In genomic region chr17:35764123-35764991, GRCh38 we compare ENCODE assay signal across 8 cellular contexts. TPM values are rescaled to one million over a fixed set of nuclear protein-coding genes. Genes with fewer than 3 reads are reported as not detected.
DNase-seq lines count a peak whose midpoint lies in the region; ATAC-seq, FAIRE-seq and TF ChIP-seq lines count a peak whose summit lies in the region.

No MANE protein-coding gene starts in this region.

- TF ChIP-seq RAD21 in HepG2 (CRISPR knock-in tag; IDR thresholded peaks at IDR 0.05): peak; percentile 98

- no peak overlapping the region for H2AFZ ChIP-seq in HepG2 (ENCODE audit: low read length)

- POLR2A ChIA-PET in activated CD4-positive, alpha-beta T cell treated with anti-CD3 and anti-CD28 coated beads, Interleukin-2, amount 10 ng/mL, durations not matched to agents 7 days and 5 days (lab: Charles Lee): interaction anchor here (2.1 kb wide), 1 partner anchor 44 kb away, joined by 21 read pairs; the partner anchor contains the start of gene TAF15
- POLR2A ChIA-PET in HepG2 (lab: Yijun Ruan, JAX): interaction anchor here (0.8 to 4.5 kb wide), 4 partner anchors 11 to 186 kb away, joined by 4 to 60 read pairs (median 5); partner anchors contain the start of genes GAS2L2, PEX12, RASL10B and TAF15

- peak; percentile 97 for TF ChIP-seq CTCF in coronary artery (IDR thresholded peaks at IDR 0.05)
- peak; percentile 97 for TF ChIP-seq CTCF in HepG2 (CRISPR knock-in tag; IDR thresholded peaks at IDR 0.05)

- CTCF ChIA-PET in activated CD4-positive, alpha-beta T cell treated with anti-CD3 and anti-CD28 coated beads, Interleukin-2, amount 10 ng/mL, durations not matched to agents 7 days and 5 days (lab: Charles Lee): interaction anchor here (0.6 to 3.2 kb wide), 31 partner anchors 8 to 626 kb away, joined by 3 to 44 read pairs (median 4); partner anchors contain the start of genes MMP28, RASL10B and TAF15
- CTCF ChIA-PET in HepG2 (lab: Yijun Ruan, JAX; ENCODE audit: low intra/inter-chr PET ratio, low total read pairs): interaction anchor here (1.0 to 3.0 kb wide), 4 partner anchors 17 to 152 kb away, joined by 3 to 50 read pairs (median 16); partner anchors contain the start of gene TAF15

- H3K9me3 ChIP-seq in HepG2 (ENCODE audit: low read length): no peaks in the 10 kb centered on the region

- no peaks in the 10 kb centered on the region for H3K9me3 Mint-ChIP-seq in activated CD4-positive, alpha-beta T cell treated with anti-CD3 and anti-CD28 coated beads, Interleukin-2, amount 10 ng/mL, durations not matched to agents 7 days and 5 days

- H3K79me2 ChIP-seq in HepG2 (ENCODE audit: insufficient read depth, low read length): no peaks in the 10 kb centered on the region

- no peaks in the 10 kb centered on the region for H4K20me1 ChIP-seq in HepG2 (ENCODE audit: insufficient read depth, low read length)

- H3K27me3 ChIP-seq in HepG2 (ENCODE audit: control insufficient read depth in 1 of 2, insufficient read depth in 2 of 2, low read length in 2 of 2): peaks cover 3 to 33% of the 10 kb centered on the region in 2 experiments; a peak in 3 of 5 replicates

- TF ChIP-seq EP300 in HepG2 (IDR thresholded peaks at IDR 0.05; ENCODE audit: low read depth in 2 of 2, low read length in 2 of 2) (no peak), HepG2 (CRISPR knock-in tag; IDR thresholded peaks at IDR 0.05; ENCODE audit: borderline replicate concordance) (no peak)

- H3K4me1 Mint-ChIP-seq in activated CD4-positive, alpha-beta T cell treated with anti-CD3 and anti-CD28 coated beads, Interleukin-2, amount 10 ng/mL, durations not matched to agents 7 days and 5 days: peaks cover 11% of the 10 kb centered on the region

- DNase-seq in Ammon's horn (ENCODE audit: low spot score) (peak; percentile 87), GM19240 (ENCODE audit: insufficient read length, low spot score) (peak; percentile 97), NCI-H524 (lab: John Stamatoyannopoulos, UW) (peak; percentile 76 to 85), coronary artery (ENCODE audit: low spot score) (peak; percentile 85), HepG2 (ENCODE audit: low spot score) (peak; percentile 78)
- DNase-seq in activated CD4-positive, alpha-beta T cell treated with anti-CD3 and anti-CD28 coated beads, Interleukin-2, amount 10 ng/mL, durations not matched to agents 7 days and 5 days: peak; percentile 82
- peak; percentile 78 for DNase-seq in stimulated activated CD4-positive, alpha-beta T cell treated with anti-CD3 and anti-CD28 coated beads, Interleukin-2, amount 100 ng/mL, for 4 hours (ENCODE audit: low read depth)

- peak overlapping the region; percentile 74 for H3K27ac Mint-ChIP-seq in activated CD4-positive, alpha-beta T cell treated with anti-CD3 and anti-CD28 coated beads, Interleukin-2, amount 10 ng/mL, durations not matched to agents 7 days and 5 days

- peak overlapping the region; percentile 34; the same call in 1 of the 2 replicates for H3K9ac ChIP-seq in HepG2 (ENCODE audit: insufficient read depth, low read depth, low read length)

- H3K27ac ChIP-seq in coronary artery (peak overlapping the region; percentile 32 to 57), HepG2 (ENCODE audit: extremely low read length, insufficient read depth, low read length) (no peak overlapping the region)

- intact Hi-C loops in HepG2 (cut with micrococcal nuclease; ENCODE audit: unreplicated experiment): loop anchor here (1.0 kb wide), 2 partner anchors 40 to 45 kb away; partner anchors contain the start of gene TAF15

- TF ChIP-seq POLR2A in HepG2 (IDR thresholded peaks at IDR 0.05; ENCODE audit: insufficient read depth in 1 of 2, low read depth in 2 of 2, low read length in 2 of 2): no peak

- ATAC-seq in HG03460 (IDR thresholded peaks at IDR 0.05; ENCODE audit: unreplicated experiment): peak; percentile 74
- ATAC-seq in HepG2: peak; percentile 93

- FAIRE-seq in HepG2 (lab: Jason Lieb, UNC): no peak

- no peaks in the 10 kb centered on the region for H3K27me3 Mint-ChIP-seq in activated CD4-positive, alpha-beta T cell treated with anti-CD3 and anti-CD28 coated beads, Interleukin-2, amount 10 ng/mL, durations not matched to agents 7 days and 5 days

- peaks cover 28% of the 10 kb centered on the region for H3K4me1 ChIP-seq in HepG2 (ENCODE audit: insufficient read depth, low read length)

- no peaks in the 10 kb centered on the region for H3K36me3 Mint-ChIP-seq in activated CD4-positive, alpha-beta T cell treated with anti-CD3 and anti-CD28 coated beads, Interleukin-2, amount 10 ng/mL, durations not matched to agents 7 days and 5 days (ENCODE audit: low read depth)

- in situ Hi-C loops in HepG2 (cut with HindIII; ENCODE audit: extremely low pct_ligation_motif_present, low pct_unique_long_range_greater_than_20kb): loop anchor here (5.0 kb wide), 1 partner anchor 43 kb away; the partner anchor contains the start of gene TAF15

- peak overlapping the region; percentile 86 for H3K4me2 ChIP-seq in HepG2 (ENCODE audit: low read depth, low read length)

- no peaks in the 10 kb centered on the region for H3K36me3 ChIP-seq in HepG2 (replicated peaks in 1 of 2; ENCODE audit: control insufficient read depth in 1 of 2, insufficient read depth in 2 of 2, low read length in 2 of 2)

- no TSS peak for BruUV-seq in HepG2 (replicated peaks; lab: Mats Ljungman, UMichigan)

- peak overlapping the region; percentile 78 for H3K4me3 Mint-ChIP-seq in activated CD4-positive, alpha-beta T cell treated with anti-CD3 and anti-CD28 coated beads, Interleukin-2, amount 10 ng/mL, durations not matched to agents 7 days and 5 days

- H3K4me3 ChIP-seq in coronary artery: peak overlapping the region; percentile 71
- peak overlapping the region; percentile 26 to 76 (median 52); a peak in 5 of 6 replicates for H3K4me3 ChIP-seq in HepG2 (replicated peaks in 1 of 3; ENCODE audit: insufficient read depth in 1 of 3, low read depth in 2 of 3, low read length in 3 of 3)

- 6% methylated on average over 25 of the region's 75 CpGs for WGBS in HepG2 (ENCODE audit: low lambda C conversion rate)

RNA-seq across cellular contexts. Expression of gene C17orf50, which starts 3.7 kb away (rescaled TPM):
- total RNA-seq in activated CD4-positive, alpha-beta T cell treated with anti-CD3 and anti-CD28 coated beads, Interleukin-2, amount 10 ng/mL, durations not matched to agents 7 days and 5 days: not detected
- not detected in 2 replicates for total RNA-seq in HepG2 (2016; rRNA removed; fragmentation: Illumina TruSeq; extraction: Trizol)
- not detected in 2 replicates for total RNA-seq in HepG2 (2016; cell fraction: cytosol; rRNA removed; fragmentation: Illumina TruSeq; extraction: Trizol; ENCODE audit: low read depth)
- not detected in 2 replicates for total RNA-seq in HepG2 (2016; cell fraction: insoluble cytoplasmic fraction; rRNA removed; fragmentation: Illumina TruSeq; extraction: Trizol)
- total RNA-seq in HepG2 (2016; cell fraction: membrane; rRNA removed; fragmentation: Illumina TruSeq; extraction: Trizol): not detected in 2 replicates
- not detected in 2 replicates for total RNA-seq in HepG2 (2016; cell fraction: nucleus; rRNA removed; fragmentation: Illumina TruSeq; extraction: Trizol)
- not detected in 2 replicates for polyA plus RNA-seq in HepG2 (2011; rRNA removed)
- not detected in 2 replicates for polyA plus RNA-seq in HepG2 (2011; cell fraction: cytosol; rRNA removed)
- polyA plus RNA-seq in HepG2 (2011; cell fraction: nucleus; rRNA removed): not detected in 2 replicates
- not detected in 2 replicates for polyA plus RNA-seq in HepG2 (2012)
- not detected in 2 replicates for polyA plus RNA-seq in HepG2 (2016; cell fraction: cytosol; fragmentation: Illumina TruSeq; extraction: Trizol; ENCODE audit: low read depth)
- polyA plus RNA-seq in HepG2 (2016; cell fraction: insoluble cytoplasmic fraction; fragmentation: Illumina TruSeq; extraction: Trizol; ENCODE audit: low read depth): not detected in 2 replicates
- polyA plus RNA-seq in HepG2 (2016; cell fraction: membrane; fragmentation: Illumina TruSeq; extraction: Trizol; ENCODE audit: low read depth): not detected in 2 replicates
- not detected in 2 replicates for polyA plus RNA-seq in HepG2 (2016; cell fraction: nucleus; fragmentation: Illumina TruSeq; extraction: Trizol; ENCODE audit: insufficient read depth, low read depth)
- not detected in 2 replicates for polyA minus RNA-seq in HepG2 (2011; rRNA and poly(A)+ RNA removed; ENCODE audit: low replicate concordance)
- polyA minus RNA-seq in HepG2 (2011; cell fraction: cytosol; rRNA and poly(A)+ RNA removed): not detected in 2 replicates
- polyA minus RNA-seq in HepG2 (2011; cell fraction: nucleus; rRNA and poly(A)+ RNA removed): not detected in 2 replicates

RNA-seq across cellular contexts. Expression of gene GAS2L2, which starts 11.3 kb away (rescaled TPM):
- total RNA-seq in activated CD4-positive, alpha-beta T cell treated with anti-CD3 and anti-CD28 coated beads, Interleukin-2, amount 10 ng/mL, durations not matched to agents 7 days and 5 days: not detected
- total RNA-seq in HepG2 (2016; rRNA removed; fragmentation: Illumina TruSeq; extraction: Trizol): not detected in 2 replicates
- total RNA-seq in HepG2 (2016; cell fraction: cytosol; rRNA removed; fragmentation: Illumina TruSeq; extraction: Trizol; ENCODE audit: low read depth): not detected in 2 replicates
- total RNA-seq in HepG2 (2016; cell fraction: insoluble cytoplasmic fraction; rRNA removed; fragmentation: Illumina TruSeq; extraction: Trizol): not detected in 2 replicates
- not detected in 2 replicates for total RNA-seq in HepG2 (2016; cell fraction: membrane; rRNA removed; fragmentation: Illumina TruSeq; extraction: Trizol)
- total RNA-seq in HepG2 (2016; cell fraction: nucleus; rRNA removed; fragmentation: Illumina TruSeq; extraction: Trizol): not detected in 2 replicates
- not detected in 2 replicates for polyA plus RNA-seq in HepG2 (2011; rRNA removed)
- not detected in 2 replicates for polyA plus RNA-seq in HepG2 (2011; cell fraction: cytosol; rRNA removed)
- polyA plus RNA-seq in HepG2 (2011; cell fraction: nucleus; rRNA removed): not detected in 2 replicates
- not detected in 2 replicates for polyA plus RNA-seq in HepG2 (2012)
- polyA plus RNA-seq in HepG2 (2016; cell fraction: cytosol; fragmentation: Illumina TruSeq; extraction: Trizol; ENCODE audit: low read depth): not detected in 2 replicates
- not detected in 2 replicates for polyA plus RNA-seq in HepG2 (2016; cell fraction: insoluble cytoplasmic fraction; fragmentation: Illumina TruSeq; extraction: Trizol; ENCODE audit: low read depth)
- polyA plus RNA-seq in HepG2 (2016; cell fraction: membrane; fragmentation: Illumina TruSeq; extraction: Trizol; ENCODE audit: low read depth): not detected in 2 replicates
- not detected in 2 replicates for polyA plus RNA-seq in HepG2 (2016; cell fraction: nucleus; fragmentation: Illumina TruSeq; extraction: Trizol; ENCODE audit: insufficient read depth, low read depth)
- polyA minus RNA-seq in HepG2 (2011; rRNA and poly(A)+ RNA removed; ENCODE audit: low replicate concordance): 0.06 and 0.09 TPM in 2 replicates
- polyA minus RNA-seq in HepG2 (2011; cell fraction: cytosol; rRNA and poly(A)+ RNA removed): not detected in 2 replicates
- polyA minus RNA-seq in HepG2 (2011; cell fraction: nucleus; rRNA and poly(A)+ RNA removed): not detected in 2 replicates

RNA-seq across cellular contexts. Expression of gene MMP28, which starts 31.1 kb away (rescaled TPM):
- not detected for total RNA-seq in activated CD4-positive, alpha-beta T cell treated with anti-CD3 and anti-CD28 coated beads, Interleukin-2, amount 10 ng/mL, durations not matched to agents 7 days and 5 days
- not detected in 2 replicates for total RNA-seq in HepG2 (2016; rRNA removed; fragmentation: Illumina TruSeq; extraction: Trizol)
- total RNA-seq in HepG2 (2016; cell fraction: cytosol; rRNA removed; fragmentation: Illumina TruSeq; extraction: Trizol; ENCODE audit: low read depth): not detected in 2 replicates
- not detected in 2 replicates for total RNA-seq in HepG2 (2016; cell fraction: insoluble cytoplasmic fraction; rRNA removed; fragmentation: Illumina TruSeq; extraction: Trizol)
- total RNA-seq in HepG2 (2016; cell fraction: membrane; rRNA removed; fragmentation: Illumina TruSeq; extraction: Trizol): not detected in 2 replicates
- not detected in 2 replicates for total RNA-seq in HepG2 (2016; cell fraction: nucleus; rRNA removed; fragmentation: Illumina TruSeq; extraction: Trizol)
- not detected in 2 replicates for polyA plus RNA-seq in HepG2 (2011; rRNA removed)
- polyA plus RNA-seq in HepG2 (2011; cell fraction: cytosol; rRNA removed): not detected in 2 replicates
- polyA plus RNA-seq in HepG2 (2011; cell fraction: nucleus; rRNA removed): not detected in 2 replicates
- not detected in 2 replicates for polyA plus RNA-seq in HepG2 (2012)
- not detected in 2 replicates for polyA plus RNA-seq in HepG2 (2016; cell fraction: cytosol; fragmentation: Illumina TruSeq; extraction: Trizol; ENCODE audit: low read depth)
- polyA plus RNA-seq in HepG2 (2016; cell fraction: insoluble cytoplasmic fraction; fragmentation: Illumina TruSeq; extraction: Trizol; ENCODE audit: low read depth): not detected in 2 replicates
- polyA plus RNA-seq in HepG2 (2016; cell fraction: membrane; fragmentation: Illumina TruSeq; extraction: Trizol; ENCODE audit: low read depth): not detected in 2 replicates
- polyA plus RNA-seq in HepG2 (2016; cell fraction: nucleus; fragmentation: Illumina TruSeq; extraction: Trizol; ENCODE audit: insufficient read depth, low read depth): not detected in 2 replicates
- 11.8 TPM in 1 of 2 replicates, not detected in the other for polyA minus RNA-seq in HepG2 (2011; rRNA and poly(A)+ RNA removed; ENCODE audit: low replicate concordance)
- not detected in 2 replicates for polyA minus RNA-seq in HepG2 (2011; cell fraction: cytosol; rRNA and poly(A)+ RNA removed)
- polyA minus RNA-seq in HepG2 (2011; cell fraction: nucleus; rRNA and poly(A)+ RNA removed): not detected in 2 replicates

RNA-seq across cellular contexts. Expression of gene RASL10B, which starts 32.9 kb away (rescaled TPM):
- total RNA-seq in activated CD4-positive, alpha-beta T cell treated with anti-CD3 and anti-CD28 coated beads, Interleukin-2, amount 10 ng/mL, durations not matched to agents 7 days and 5 days: under 1 TPM; 0.15 to 0.37 TPM
- 11.0 TPM in 2 replicates for total RNA-seq in HepG2 (2016; rRNA removed; fragmentation: Illumina TruSeq; extraction: Trizol)
- total RNA-seq in HepG2 (2016; cell fraction: cytosol; rRNA removed; fragmentation: Illumina TruSeq; extraction: Trizol; ENCODE audit: low read depth): 6.7 and 7.7 TPM in 2 replicates
- total RNA-seq in HepG2 (2016; cell fraction: insoluble cytoplasmic fraction; rRNA removed; fragmentation: Illumina TruSeq; extraction: Trizol): 9.5 and 11.0 TPM in 2 replicates
- 22.4 and 23.7 TPM in 2 replicates for total RNA-seq in HepG2 (2016; cell fraction: membrane; rRNA removed; fragmentation: Illumina TruSeq; extraction: Trizol)
- total RNA-seq in HepG2 (2016; cell fraction: nucleus; rRNA removed; fragmentation: Illumina TruSeq; extraction: Trizol): 5.6 and 6.2 TPM in 2 replicates
- 7.5 and 8.8 TPM in 2 replicates for polyA plus RNA-seq in HepG2 (2011; rRNA removed)
- 5.6 and 9.6 TPM in 2 replicates for polyA plus RNA-seq in HepG2 (2011; cell fraction: cytosol; rRNA removed)
- 7.2 and 7.9 TPM in 2 replicates for polyA plus RNA-seq in HepG2 (2011; cell fraction: nucleus; rRNA removed)
- 7.8 and 8.4 TPM in 2 replicates for polyA plus RNA-seq in HepG2 (2012)
- 10.8 and 10.9 TPM in 2 replicates for polyA plus RNA-seq in HepG2 (2016; cell fraction: cytosol; fragmentation: Illumina TruSeq; extraction: Trizol; ENCODE audit: low read depth)
- 11.0 and 13.4 TPM in 2 replicates for polyA plus RNA-seq in HepG2 (2016; cell fraction: insoluble cytoplasmic fraction; fragmentation: Illumina TruSeq; extraction: Trizol; ENCODE audit: low read depth)
- 23.2 and 26.5 TPM in 2 replicates for polyA plus RNA-seq in HepG2 (2016; cell fraction: membrane; fragmentation: Illumina TruSeq; extraction: Trizol; ENCODE audit: low read depth)
- polyA plus RNA-seq in HepG2 (2016; cell fraction: nucleus; fragmentation: Illumina TruSeq; extraction: Trizol; ENCODE audit: insufficient read depth, low read depth): 9.0 and 10.2 TPM in 2 replicates
- polyA minus RNA-seq in HepG2 (2011; rRNA and poly(A)+ RNA removed; ENCODE audit: low replicate concordance): 31.4 TPM in 1 of 2 replicates, not detected in the other
- 7.5 and 10.6 TPM in 2 replicates for polyA minus RNA-seq in HepG2 (2011; cell fraction: cytosol; rRNA and poly(A)+ RNA removed)
- polyA minus RNA-seq in HepG2 (2011; cell fraction: nucleus; rRNA and poly(A)+ RNA removed): 5.0 and 7.1 TPM in 2 replicates

RNA-seq across cellular contexts. Expression of gene TAF15, which starts 44.9 kb away (rescaled TPM):
- 100 to 1,000 TPM; 274 to 311 TPM for total RNA-seq in activated CD4-positive, alpha-beta T cell treated with anti-CD3 and anti-CD28 coated beads, Interleukin-2, amount 10 ng/mL, durations not matched to agents 7 days and 5 days
- total RNA-seq in HepG2 (2016; rRNA removed; fragmentation: Illumina TruSeq; extraction: Trizol): 26.5 and 49.9 TPM in 2 replicates
- total RNA-seq in HepG2 (2016; cell fraction: cytosol; rRNA removed; fragmentation: Illumina TruSeq; extraction: Trizol; ENCODE audit: low read depth): 10.6 and 10.7 TPM in 2 replicates
- 25.5 and 47.5 TPM in 2 replicates for total RNA-seq in HepG2 (2016; cell fraction: insoluble cytoplasmic fraction; rRNA removed; fragmentation: Illumina TruSeq; extraction: Trizol)
- 22.1 and 24.1 TPM in 2 replicates for total RNA-seq in HepG2 (2016; cell fraction: membrane; rRNA removed; fragmentation: Illumina TruSeq; extraction: Trizol)
- total RNA-seq in HepG2 (2016; cell fraction: nucleus; rRNA removed; fragmentation: Illumina TruSeq; extraction: Trizol): 71.1 and 76.3 TPM in 2 replicates
- 25.2 and 29.3 TPM in 2 replicates for polyA plus RNA-seq in HepG2 (2011; rRNA removed)
- 8.2 and 12.4 TPM in 2 replicates for polyA plus RNA-seq in HepG2 (2011; cell fraction: cytosol; rRNA removed)
- 33.6 and 41.0 TPM in 2 replicates for polyA plus RNA-seq in HepG2 (2011; cell fraction: nucleus; rRNA removed)
- polyA plus RNA-seq in HepG2 (2012): 63.3 and 101 TPM in 2 replicates
- 6.8 and 8.6 TPM in 2 replicates for polyA plus RNA-seq in HepG2 (2016; cell fraction: cytosol; fragmentation: Illumina TruSeq; extraction: Trizol; ENCODE audit: low read depth)
- 96.6 and 122 TPM in 2 replicates for polyA plus RNA-seq in HepG2 (2016; cell fraction: insoluble cytoplasmic fraction; fragmentation: Illumina TruSeq; extraction: Trizol; ENCODE audit: low read depth)
- polyA plus RNA-seq in HepG2 (2016; cell fraction: membrane; fragmentation: Illumina TruSeq; extraction: Trizol; ENCODE audit: low read depth): 13.0 and 14.7 TPM in 2 replicates
- 198 and 203 TPM in 2 replicates for polyA plus RNA-seq in HepG2 (2016; cell fraction: nucleus; fragmentation: Illumina TruSeq; extraction: Trizol; ENCODE audit: insufficient read depth, low read depth)
- polyA minus RNA-seq in HepG2 (2011; rRNA and poly(A)+ RNA removed; ENCODE audit: low replicate concordance): 20.7 and 68.8 TPM in 2 replicates
- 15.1 and 21.8 TPM in 2 replicates for polyA minus RNA-seq in HepG2 (2011; cell fraction: cytosol; rRNA and poly(A)+ RNA removed)
- polyA minus RNA-seq in HepG2 (2011; cell fraction: nucleus; rRNA and poly(A)+ RNA removed): 122 and 130 TPM in 2 replicates
